In the genomic region with DNA sequence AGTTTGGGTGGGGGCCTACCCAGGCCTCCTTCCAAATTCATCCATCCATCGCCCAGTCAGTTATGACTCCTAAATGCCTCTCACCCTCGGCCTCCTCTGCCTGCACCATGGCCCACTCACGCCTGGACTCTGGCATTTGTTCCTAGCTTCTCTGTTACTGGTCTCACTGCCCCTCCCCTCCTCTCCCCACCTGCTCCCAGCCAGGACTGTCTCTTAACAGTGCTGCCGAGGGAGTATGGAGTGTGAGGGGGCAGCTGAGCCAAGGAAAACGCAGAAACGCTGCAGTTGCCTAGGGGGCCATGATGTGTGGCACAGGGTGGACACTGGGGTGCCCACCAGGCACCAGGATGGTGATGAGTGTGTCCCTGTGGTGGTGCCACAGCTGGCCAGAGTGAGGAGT, we compare ENCODE assay signal across 9 cellular contexts. TPM values are rescaled to one million over a fixed set of nuclear protein-coding genes. Genes with fewer than 3 reads are reported as not detected.
DNase-seq lines count a peak whose midpoint lies in the region; ATAC-seq and TF ChIP-seq lines count a peak whose summit lies in the region.
"Had no signal": no experiment of that assay in that cellular context is flagged by ENCODE, and none has a peak within 500 bp of the region (broad histone marks: within the 10 kb centered on the region; RNA-seq: fewer than 3 reads in every experiment).

No MANE protein-coding gene starts in this region.

- peak overlapping the region; percentile 61 for H3K4me3 Mint-ChIP-seq in activated T-cell treated with anti-CD3 and anti-CD28 coated beads, Interleukin-2, amount 50 U/mL, for 4 hours

- H3K36me3 ChIP-seq in adipocyte (ENCODE audit: control insufficient read depth, insufficient read depth, low read length, severe bottlenecking) (peaks cover 26% of the 10 kb centered on the region), suprapubic skin (peaks cover 32% of the 10 kb centered on the region)

- peaks cover 16% of the 10 kb centered on the region for H3K4me1 ChIP-seq in adipocyte (ENCODE audit: control insufficient read depth, insufficient read depth, low read length)
- peaks cover 42% of the 10 kb centered on the region for H3K4me1 ChIP-seq in suprapubic skin

- no peaks in the 10 kb centered on the region for H3K27me3 Mint-ChIP-seq in activated T-cell treated with anti-CD3 and anti-CD28 coated beads, Interleukin-2, amount 50 U/mL, for 4 hours (ENCODE audit: low read depth)

- H3K4me1 Mint-ChIP-seq in activated T-cell treated with anti-CD3 and anti-CD28 coated beads, Interleukin-2, amount 50 U/mL, for 4 hours (ENCODE audit: low read depth) = peaks cover 14% of the 10 kb centered on the region

- H3K9me3 ChIP-seq in adipocyte (ENCODE audit: control insufficient read depth, low read length) = no peaks in the 10 kb centered on the region
- H3K9me3 ChIP-seq in suprapubic skin = no peaks in the 10 kb centered on the region

- no peak for TF ChIP-seq POLR2A in suprapubic skin (IDR thresholded peaks at IDR 0.05)

- WGBS in suprapubic skin = 70% methylated on average over 6 of the region's 6 CpGs

- TF ChIP-seq EP300 in suprapubic skin (IDR thresholded peaks at IDR 0.05) = no peak

- TF ChIP-seq CTCF in suprapubic skin (IDR thresholded peaks at IDR 0.05) = no peak

- H3K27ac ChIP-seq in layer of hippocampus (ENCODE audit: low read depth, low read length) (peak overlapping the region; percentile 71), suprapubic skin (no peak overlapping the region)

- no peak for ATAC-seq in activated T-cell treated with anti-CD3 and anti-CD28 coated beads, Interleukin-2, amount 50 U/mL, for 4 hours
- ATAC-seq in GM19455 (IDR thresholded peaks at IDR 0.05; ENCODE audit: unreplicated experiment) (no peak), GM19397 (IDR thresholded peaks at IDR 0.05; ENCODE audit: unreplicated experiment) (no peak)

- no peak for DNase-seq in activated T-cell treated with anti-CD3 and anti-CD28 coated beads, Interleukin-2, amount 50 U/mL, for 4 hours
- no peak for DNase-seq in activated T-cell treated with anti-CD3 and anti-CD28 coated beads for 4 hours
- DNase-seq in adipocyte (ENCODE audit: low read depth) = no peak
- DNase-seq in suprapubic skin (ENCODE audit: low spot score in 2 of 2) = no peak
- DNase-seq in HT-29 (ENCODE audit: low spot score) = no peak
- DNase-seq: activated naive CD4-positive, alpha-beta T cell treated with Interleukin-2 at 50 U/mL for 16 hours had no signal

- H3K9me3 Mint-ChIP-seq in activated T-cell treated with anti-CD3 and anti-CD28 coated beads, Interleukin-2, amount 50 U/mL, for 4 hours = no peaks in the 10 kb centered on the region

- peak overlapping the region; percentile 83 for H3K9ac ChIP-seq in adipocyte (ENCODE audit: low read length)

- H3K36me3 Mint-ChIP-seq in activated T-cell treated with anti-CD3 and anti-CD28 coated beads, Interleukin-2, amount 50 U/mL, for 4 hours (ENCODE audit: insufficient read depth) = peaks cover 18% of the 10 kb centered on the region

- H3K27me3 ChIP-seq in adipocyte (replicated peaks; ENCODE audit: control insufficient read depth, insufficient read depth, low read length) (no peaks in the 10 kb centered on the region), layer of hippocampus (ENCODE audit: control insufficient read depth, insufficient read depth, low read length) (no peaks in the 10 kb centered on the region), suprapubic skin (no peaks in the 10 kb centered on the region)

- peak overlapping the region; percentile 80 for H3K4me3 ChIP-seq in adipocyte (ENCODE audit: low read length)
- H3K4me3 ChIP-seq in suprapubic skin = peak overlapping the region; percentile 72

RNA-seq across cellular contexts. Expression of gene RCCD1, which starts 3.1 kb away (rescaled TPM):
- total RNA-seq in activated T-cell treated with anti-CD3 and anti-CD28 coated beads, Interleukin-2, amount 50 U/mL, for 4 hours = 10 to 100 TPM; 11.1 to 18.4 (median 13.1) TPM
- total RNA-seq in suprapubic skin = 10 to 100 TPM; 12.9 to 25.4 (median 17.9) TPM
- 38.0 and 49.3 TPM in 2 replicates for total RNA-seq in HT-29 (2014; rRNA removed; shearing (Covaris generic))

RNA-seq across cellular contexts. Expression of gene UNC45A, which starts 22.7 kb away (rescaled TPM):
- total RNA-seq in activated T-cell treated with anti-CD3 and anti-CD28 coated beads, Interleukin-2, amount 50 U/mL, for 4 hours = 10 to 100 TPM; 63.4 to 70.5 (median 68.0) TPM
- 10 to 100 TPM; 52.4 to 94.5 (median 67.8) TPM for total RNA-seq in suprapubic skin
- 80.6 and 88.0 TPM in 2 replicates for total RNA-seq in HT-29 (2014; rRNA removed; shearing (Covaris generic))

RNA-seq across cellular contexts. Expression of gene HDDC3, which starts 25.4 kb away (rescaled TPM):
- total RNA-seq in activated T-cell treated with anti-CD3 and anti-CD28 coated beads, Interleukin-2, amount 50 U/mL, for 4 hours = 10 to 100 TPM; 39.9 to 43.6 (median 40.0) TPM
- 100 to 1,000 TPM in 1 of 4 donors, 10 to 100 TPM in 3; 13.5 to 119 (median 17.0) TPM for total RNA-seq in suprapubic skin
- 41.1 and 45.7 TPM in 2 replicates for total RNA-seq in HT-29 (2014; rRNA removed; shearing (Covaris generic))

RNA-seq across cellular contexts. Expression of gene PRC1, which starts 36.5 kb away (rescaled TPM):
- total RNA-seq in activated T-cell treated with anti-CD3 and anti-CD28 coated beads, Interleukin-2, amount 50 U/mL, for 4 hours = 10 to 100 TPM; 14.4 to 18.8 (median 18.7) TPM
- total RNA-seq in suprapubic skin = 10 to 100 TPM; 17.6 to 41.2 (median 34.6) TPM
- 228 and 230 TPM in 2 replicates for total RNA-seq in HT-29 (2014; rRNA removed; shearing (Covaris generic))

RNA-seq across cellular contexts. Expression of gene MAN2A2, which starts 54.7 kb away (rescaled TPM):
- 100 to 1,000 TPM in 2 of 3 donors, 10 to 100 TPM in 1; 93.2 to 124 (median 122) TPM for total RNA-seq in activated T-cell treated with anti-CD3 and anti-CD28 coated beads, Interleukin-2, amount 50 U/mL, for 4 hours
- total RNA-seq in suprapubic skin = 10 to 100 TPM; 51.3 to 91.9 (median 62.2) TPM
- 29.8 and 32.7 TPM in 2 replicates for total RNA-seq in HT-29 (2014; rRNA removed; shearing (Covaris generic))
